ENCODE assay signal across 26 cellular contexts in genomic region chr1:229945795-229946194, GRCh38.
"Had no signal": no experiment of that assay in that cellular context is flagged by ENCODE, and none has a peak within 500 bp of the region (broad histone marks: within the 10 kb centered on the region; RNA-seq: fewer than 3 reads in every experiment).

No MANE protein-coding gene starts in this region.

- H3K4me3 ChIP-seq: stomach, suprapubic skin, testis, thoracic aorta, thyroid gland, tibial artery, tibial nerve, transverse colon, upper lobe of left lung, upper lobe of right lung, uterus, vagina had no signal

- DNase-seq: stimulated activated CD4-positive, alpha-beta T cell treated with anti-CD3 and anti-CD28 coated beads, Interleukin-2, amount 100 ng/mL, for 48 hours; stimulated activated CD4-positive, alpha-beta T cell treated with anti-CD3 and anti-CD28 coated beads, Interleukin-4, amount 100 ng/mL, for 1 hour; stimulated activated CD4-positive, alpha-beta T cell treated with anti-CD3 and anti-CD28 coated beads, Interleukin-4, amount 100 ng/mL, for 24 hours; stimulated activated CD4-positive, alpha-beta T cell treated with anti-CD3 and anti-CD28 coated beads, Interleukin-4, amount 100 ng/mL, for 4 hours; stimulated activated CD8-positive, alpha-beta memory T cell treated with anti-CD3 and anti-CD28 coated beads, Interleukin-4, amount 100 ng/mL, for 48 hours; stimulated activated naive B cell treated with anti-CD40 and anti-IgM and Interleukin-4, amounts not matched to agents 10 μg/mL and 1 μg/mL and 100 μg/mL, for 72 hours; stimulated activated naive CD4-positive, alpha-beta T cell; stimulated activated naive CD4-positive, alpha-beta T cell treated with Interleukin-2 at 50 U/mL for 16 hours; stimulated activated naive CD8-positive, alpha-beta T cell treated with anti-CD3 and anti-CD28 coated beads, Interleukin-15, amount 100 ng/mL, for 72 hours; stimulated activated naive CD8-positive, alpha-beta T cell treated with anti-CD3 and anti-CD28 coated beads, Interleukin-15, Interleukin-2, amounts not matched to agents 100 U/mL and 50 U/mL, for 24 hours; stomach; substantia nigra; testis; thyroid gland; tibial artery; transverse colon; trophoblast cell; upper lobe of right lung; uterus had no signal

- H3K9me3 ChIP-seq: stomach, suprapubic skin, testis, thoracic aorta, thyroid gland, tibial artery, tibial nerve, transverse colon, upper lobe of left lung, upper lobe of right lung, uterus, vagina had no signal

- ATAC-seq: stimulated activated effector memory CD8-positive, alpha-beta T cell treated with anti-CD3 and anti-CD28 coated beads, Interleukin-12 subunit alpha, Interleukin-12 subunit beta, amount 100 ng/mL, for 72 hours; stimulated activated memory B cell treated with anti-CD40 and anti-IgM and Interleukin-4, amounts not matched to agents 10 μg/mL and 1 μg/mL and 100 μg/mL, for 72 hours; stimulated activated naive B cell treated with anti-CD40 and anti-IgM and Interleukin-4, amounts not matched to agents 10 μg/mL and 1 μg/mL and 100 μg/mL, for 72 hours; stimulated activated naive CD8-positive, alpha-beta T cell treated with anti-CD3 and anti-CD28 coated beads, Interleukin-15, amount 100 ng/mL, for 72 hours; stimulated activated naive CD8-positive, alpha-beta T cell treated with anti-CD3 and anti-CD28 coated beads, Interleukin-15, Interleukin-2, amounts not matched to agents 100 U/mL and 50 U/mL, for 24 hours; upper lobe of right lung had no signal

- H3K27me3 ChIP-seq: stomach, testis, thyroid gland, tibial nerve, transverse colon, upper lobe of left lung, upper lobe of right lung, uterus, vagina had no signal

- H3K36me3 ChIP-seq: stomach, suprapubic skin, thoracic aorta, thyroid gland, tibial artery, tibial nerve, transverse colon, upper lobe of left lung, upper lobe of right lung, uterus, vagina had no signal

- H3K27ac ChIP-seq: stomach, suprapubic skin, testis, thoracic aorta, thyroid gland, tibial artery, tibial nerve, transverse colon, upper lobe of left lung, upper lobe of right lung, uterus, vagina had no signal

- H3K4me1 ChIP-seq: stomach, suprapubic skin, testis, thyroid gland, tibial artery, transverse colon, upper lobe of left lung, upper lobe of right lung, uterus, vagina had no signal
